14 cellular contexts compared by ENCODE assay signal in genomic region chr3:24591661-24592555, GRCh38.
DNase-seq lines count a peak whose midpoint lies in the region; ATAC-seq and TF ChIP-seq lines count a peak whose summit lies in the region.
"Had no signal": no experiment of that assay in that cellular context is flagged by ENCODE, and none has a peak within 500 bp of the region (broad histone marks: within the 10 kb centered on the region; RNA-seq: fewer than 3 reads in every experiment).

No MANE protein-coding gene starts in this region.

- H3K4me1 ChIP-seq in breast epithelium: no peaks in the 10 kb centered on the region
- H3K4me1 ChIP-seq in foreskin keratinocyte: peaks cover 50% of the 10 kb centered on the region

- BruUV-seq in MCF 10A (replicated peaks; lab: Mats Ljungman, UMichigan): no TSS peak

- no peak overlapping the region for H3K27ac ChIP-seq in breast epithelium
- H3K27ac ChIP-seq in RWPE1: no peak overlapping the region
- H3K27ac ChIP-seq in foreskin keratinocyte: peak overlapping the region; percentile 78

- H3K4me3 ChIP-seq in breast epithelium: no peak overlapping the region
- H3K4me3 ChIP-seq: lung had no signal

- H3K4me1 Mint-ChIP-seq in MCF 10A (ENCODE audit: insufficient read depth, unreplicated experiment): peaks cover 30% of the 10 kb centered on the region

- H3K4me3 Mint-ChIP-seq in MCF 10A (ENCODE audit: unreplicated experiment): no peak overlapping the region

- POLR2A ChIA-PET in MCF 10A (lab: Yijun Ruan, JAX): interaction anchor here (0.7 to 1.7 kb wide), 6 partner anchors 9 to 102 kb away, joined by 3 to 6 read pairs (median 4); no protein-coding TSS in a partner anchor
- POLR2A ChIA-PET in RWPE1 (lab: Yijun Ruan, JAX; ENCODE audit: low non-redundant PET): no interaction called here

- TF ChIP-seq CTCF in MCF 10A (IDR thresholded peaks at IDR 0.05; ENCODE audit: unreplicated experiment) (no peak), breast epithelium (IDR thresholded peaks at IDR 0.05) (no peak), RWPE1 (conservative IDR thresholded peaks at IDR 0.05; ENCODE audit: low read depth) (no peak), foreskin keratinocyte (conservative IDR thresholded peaks at IDR 0.05) (no peak)

- ATAC-seq in foreskin keratinocyte (peak; percentile 98), HG02938 (IDR thresholded peaks at IDR 0.05; ENCODE audit: unreplicated experiment) (no peak)
- ATAC-seq: Right ventricle myocardium inferior had no signal

- H3K36me3 Mint-ChIP-seq in MCF 10A (ENCODE audit: insufficient read depth, unreplicated experiment): no peaks in the 10 kb centered on the region

- no peaks in the 10 kb centered on the region for H3K9me3 Mint-ChIP-seq in MCF 10A (ENCODE audit: unreplicated experiment)

- peak overlapping the region; percentile 88 for H3K27ac Mint-ChIP-seq in MCF 10A (ENCODE audit: low read depth, unreplicated experiment)

- no peak for TF ChIP-seq POLR2A in breast epithelium (IDR thresholded peaks at IDR 0.05)

- no peaks in the 10 kb centered on the region for H3K9me3 ChIP-seq in breast epithelium

- intact Hi-C loops in MCF 10A (cut with micrococcal nuclease) (loop anchor here (2.0 to 5.0 kb wide), 2 partner anchors 50 to 97 kb away; partner anchors contain the start of gene THRB), breast epithelium (cut with DNase I; ENCODE audit: low total_unique reads) (no loop called here)

- CTCF ChIA-PET in MCF 10A (lab: Yijun Ruan, JAX) (interaction anchor here (0.6 to 1.8 kb wide), 5 partner anchors 13 to 675 kb away, joined by 3 to 5 read pairs (median 3); partner anchors contain the start of genes NKIRAS1 and RPL15), RWPE1 (lab: Yijun Ruan, JAX) (no interaction called here)

- H3K27me3 Mint-ChIP-seq in MCF 10A (ENCODE audit: insufficient read depth, unreplicated experiment): no peaks in the 10 kb centered on the region

- H3K27me3 ChIP-seq in breast epithelium: no peaks in the 10 kb centered on the region
- no peaks in the 10 kb centered on the region for H3K27me3 ChIP-seq in foreskin keratinocyte

- no peaks in the 10 kb centered on the region for H3K36me3 ChIP-seq in breast epithelium

- DNase-seq in MCF 10A (ENCODE audit: unreplicated experiment) (peak; percentile 93), breast epithelium (ENCODE audit: low spot score in 2 of 2) (no peak), RWPE1 (ENCODE audit: low spot score) (peak; percentile 68), foreskin keratinocyte (peak; percentile 98 to 99), pons (ENCODE audit: low spot score) (no peak), inferior parietal cortex (ENCODE audit: extremely low spot score) (no peak)
- DNase-seq in activated CD8-positive, alpha-beta memory T cell treated with anti-CD3 and anti-CD28 coated beads, Interleukin-2, amount 50 U/mL, for 48 hours: no peak
- DNase-seq: activated CD4-positive, alpha-beta T cell treated with anti-CD3 and anti-CD28 coated beads, Interleukin-2, amount 50 U/mL, for 48 hours; hippocampal formation; MV-4-11; NCI-H345 had no signal

Comparison
In these comparisons a context has a peak if more than half of its experiments do, and no peak if none do; other contexts are left out.
1. DNase-seq: peak in MCF 10A (single experiment), RWPE1 (single experiment) and foreskin keratinocyte (2 of 2); none in breast epithelium (0 of 2), pons (single experiment), activated CD8-positive, alpha-beta memory T cell treated with anti-CD3 and anti-CD28 coated beads, Interleukin-2, amount 50 U/mL, for 48 hours (single experiment) and inferior parietal cortex (single experiment).